2 cellular contexts compared by ENCODE assay signal in the genomic region with DNA sequence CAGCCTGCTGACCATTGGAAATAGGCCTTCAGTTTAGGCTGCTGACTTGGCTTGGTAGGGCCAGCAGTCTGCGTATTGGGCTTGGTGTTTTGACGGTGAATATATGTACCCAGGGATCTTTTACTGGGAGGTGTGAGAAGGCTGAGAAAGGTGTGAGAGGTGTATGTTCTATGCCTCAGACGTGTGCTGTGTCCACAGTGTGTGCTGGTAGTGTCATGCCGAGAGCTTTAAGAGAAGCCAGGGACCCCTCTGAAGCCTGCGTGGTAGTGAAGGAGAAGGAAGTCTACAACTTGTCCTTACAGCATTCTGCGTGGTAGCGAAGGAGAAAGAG.
TF ChIP-seq lines count a peak whose summit lies in the region.

No MANE protein-coding gene starts in this region.

TF ChIP-seq in HCT116, 20 proteins besides CTCF, POLR2A, EP300 and RAD21:
- TF ChIP-seq SP1 (IDR thresholded peaks at IDR 0.05; ENCODE audit: low read depth): no peak
- no peak for TF ChIP-seq CEBPB (IDR thresholded peaks at IDR 0.05; ENCODE audit: low read depth)
- TF ChIP-seq YY1 (IDR thresholded peaks at IDR 0.05; ENCODE audit: extremely low read depth, insufficient replicate concordance, low read depth, low read length): no peak
- no peak for TF ChIP-seq FOSL1 (IDR thresholded peaks at IDR 0.05; ENCODE audit: low read depth)
- no peak for TF ChIP-seq ZFX (IDR thresholded peaks at IDR 0.05)

TF ChIP-seq in GM12878, 131 proteins besides CTCF, POLR2A, EP300 and RAD21:
- no peak for TF ChIP-seq ZNF274 (IDR thresholded peaks at IDR 0.05; ENCODE audit: insufficient read depth, insufficient read length)
- TF ChIP-seq, protein P1, sequence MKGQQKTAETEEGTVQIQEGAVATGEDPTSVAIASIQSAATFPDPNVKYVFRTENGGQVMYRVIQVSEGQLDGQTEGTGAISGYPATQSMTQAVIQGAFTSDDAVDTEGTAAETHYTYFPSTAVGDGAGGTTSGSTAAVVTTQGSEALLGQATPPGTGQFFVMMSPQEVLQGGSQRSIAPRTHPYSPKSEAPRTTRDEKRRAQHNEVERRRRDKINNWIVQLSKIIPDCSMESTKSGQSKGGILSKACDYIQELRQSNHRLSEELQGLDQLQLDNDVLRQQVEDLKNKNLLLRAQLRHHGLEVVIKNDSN (IDR thresholded peaks at IDR 0.05; ENCODE audit: borderline replicate concordance, extremely low read length, insufficient read depth, low read depth, low read length): no peak
- no peak for TF ChIP-seq SPI1 (IDR thresholded peaks at IDR 0.05; ENCODE audit: borderline replicate concordance, insufficient read depth, low read depth, low read length)
- TF ChIP-seq FOXK2 (IDR thresholded peaks at IDR 0.05): no peak
- no peak for TF ChIP-seq NR2F1 (conservative IDR thresholded peaks at IDR 0.05)
- no peak for TF ChIP-seq ZSCAN29 (IDR thresholded peaks at IDR 0.05)
- TF ChIP-seq ESRRA (IDR thresholded peaks at IDR 0.05; ENCODE audit: low read length): no peak
- no peak for TF ChIP-seq TCF12 (IDR thresholded peaks at IDR 0.05; ENCODE audit: low read depth, low read length)
- TF ChIP-seq EZH2 (IDR thresholded peaks at IDR 0.05; ENCODE audit: borderline replicate concordance, control insufficient read depth, low read depth, low read length): no peak
- no peak for TF ChIP-seq BRCA1 (IDR thresholded peaks at IDR 0.05; ENCODE audit: low read depth, low read length)
